Comparison of ENCODE assay signal across 16 cellular contexts in the genomic region with DNA sequence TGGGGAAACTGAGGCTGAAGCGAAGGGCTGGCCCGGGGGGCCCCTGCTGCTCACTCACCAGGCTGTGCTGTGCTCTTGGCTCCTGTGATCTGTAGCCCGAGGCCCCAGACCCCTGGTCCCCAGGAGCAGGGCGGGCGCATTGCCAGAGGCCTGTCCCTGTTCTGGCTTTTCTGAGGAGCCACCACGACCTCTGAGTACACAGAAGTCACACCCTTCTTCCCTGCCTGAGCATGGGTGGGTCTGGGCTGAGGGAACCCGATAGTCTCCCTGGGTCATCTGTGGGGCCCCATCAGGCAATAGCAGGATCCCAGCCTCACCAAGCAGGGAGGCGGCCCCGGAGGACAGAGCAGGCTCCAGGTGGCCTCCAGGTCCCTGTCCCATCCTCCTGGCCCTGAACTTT. TPM values are rescaled to one million over a fixed set of nuclear protein-coding genes. Genes with fewer than 3 reads are reported as not detected.
"Had no signal": no experiment of that assay in that cellular context is flagged by ENCODE, and none has a peak within 500 bp of the region (broad histone marks: within the 10 kb centered on the region; RNA-seq: fewer than 3 reads in every experiment).

No MANE protein-coding gene starts in this region.

- DNase-seq: activated CD4-positive, alpha-beta T cell treated with anti-CD3 and anti-CD28 coated beads, Interleukin-2, amount 50 U/mL, for 1 hour; activated CD8-positive, alpha-beta memory T cell treated with anti-CD3 and anti-CD28 coated beads, Interleukin-2, amount 50 U/mL, for 4 hours; dorsolateral prefrontal cortex; hypothalamus; lower lobe of right lung; retina; SK-N-SH; stimulated activated CD4-positive, alpha-beta T cell treated with anti-CD3 and anti-CD28 coated beads, Interleukin-15, amount 100 ng/mL, for 24 hours; stimulated activated CD4-positive, alpha-beta T cell treated with anti-CD3 and anti-CD28 coated beads, Interleukin-4, amount 100 ng/mL, for 24 hours; stimulated activated naive CD8-positive, alpha-beta T cell treated with anti-CD3 and anti-CD28 coated beads, Interleukin-15, amount 100 ng/mL, for 72 hours; WERI-Rb-1 had no signal

- H3K36me3 Mint-ChIP-seq: neural progenitor cell had no signal

- H3K4me3 ChIP-seq: dorsolateral prefrontal cortex, esophagus muscularis mucosa, lower lobe of right lung, neural progenitor cell, thoracic aorta had no signal

- H3K4me3 Mint-ChIP-seq: activated naive CD4-positive, alpha-beta T cell treated with anti-CD3 and anti-CD28 coated beads, Interleukin-2, amount 50 U/mL, for 24 hours; mesothelial cell of epicardium; neural progenitor cell; stimulated activated naive CD8-positive, alpha-beta T cell treated with anti-CD3 and anti-CD28 coated beads, Interleukin-15, amount 100 ng/mL, for 72 hours had no signal

- H3K27ac ChIP-seq: dorsolateral prefrontal cortex, esophagus muscularis mucosa, lower lobe of right lung, neural progenitor cell, thoracic aorta, WERI-Rb-1 had no signal

- H3K9me3 Mint-ChIP-seq: activated naive CD4-positive, alpha-beta T cell treated with anti-CD3 and anti-CD28 coated beads, Interleukin-2, amount 50 U/mL, for 24 hours; mesothelial cell of epicardium; neural progenitor cell; stimulated activated naive CD8-positive, alpha-beta T cell treated with anti-CD3 and anti-CD28 coated beads, Interleukin-15, amount 100 ng/mL, for 72 hours had no signal

- H3K27ac Mint-ChIP-seq: activated naive CD4-positive, alpha-beta T cell treated with anti-CD3 and anti-CD28 coated beads, Interleukin-2, amount 50 U/mL, for 24 hours; mesothelial cell of epicardium had no signal

- H3K27me3 ChIP-seq: dorsolateral prefrontal cortex, esophagus muscularis mucosa, neural progenitor cell had no signal

- H3K36me3 ChIP-seq: neural progenitor cell, WERI-Rb-1 had no signal

- H3K27me3 Mint-ChIP-seq: activated naive CD4-positive, alpha-beta T cell treated with anti-CD3 and anti-CD28 coated beads, Interleukin-2, amount 50 U/mL, for 24 hours; stimulated activated naive CD8-positive, alpha-beta T cell treated with anti-CD3 and anti-CD28 coated beads, Interleukin-15, amount 100 ng/mL, for 72 hours had no signal

- H3K9me3 ChIP-seq: esophagus muscularis mucosa, lower lobe of right lung, SK-N-SH, thoracic aorta had no signal

- ATAC-seq: lower lobe of right lung; stimulated activated naive CD8-positive, alpha-beta T cell treated with anti-CD3 and anti-CD28 coated beads, Interleukin-15, amount 100 ng/mL, for 72 hours had no signal

RNA-seq across cellular contexts. Expression of a gene that starts 17.5 kb away (rescaled TPM):
- total RNA-seq: mesothelial cell of epicardium had no signal
